Comparison of ENCODE assay signal across 17 cellular contexts in the genomic region with DNA sequence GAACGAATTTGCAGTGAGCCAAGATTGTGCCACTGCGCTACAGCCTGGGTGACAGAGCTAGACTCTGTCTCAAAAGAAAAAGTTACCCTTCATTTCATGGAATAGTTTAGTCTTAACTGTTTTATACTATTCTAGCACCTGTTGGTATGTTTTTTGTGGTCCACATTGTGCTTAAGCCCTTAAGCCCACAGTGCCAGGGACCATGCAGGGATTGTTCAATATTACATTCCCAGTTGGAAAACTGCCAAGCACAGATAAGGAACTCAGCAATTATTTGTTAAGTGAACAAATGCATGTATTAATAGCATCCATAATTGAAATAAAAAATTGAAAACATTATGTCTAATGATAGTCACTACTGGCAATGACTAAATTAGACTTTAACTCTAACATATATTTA.
A peak's percentile ranks its signal among the peaks of the same experiment; 100 is the strongest.
DNase-seq lines count a peak whose midpoint lies in the region; ATAC-seq and TF ChIP-seq lines count a peak whose summit lies in the region.
"Had no signal": no experiment of that assay in that cellular context is flagged by ENCODE, and none has a peak within 500 bp of the region (broad histone marks: within the 10 kb centered on the region; RNA-seq: fewer than 3 reads in every experiment).

No MANE protein-coding gene starts in this region.

- H2BK12ac ChIP-seq in neuronal stem cell (ENCODE audit: low read length): no peak overlapping the region

- no peak overlapping the region for H4K8ac ChIP-seq in neuronal stem cell (ENCODE audit: low read depth, low read length)

- H2AFZ ChIP-seq in neuronal stem cell (ENCODE audit: low read length): peak overlapping the region; percentile 69
- H2AFZ ChIP-seq: GM23338 had no signal

- BruUV-seq in A673 (replicated peaks; lab: Mats Ljungman, UMichigan): no TSS peak

- H3K4me2 ChIP-seq in neuronal stem cell (ENCODE audit: insufficient read depth, low read length, poor library complexity, severe bottlenecking): no peak overlapping the region
- H3K4me2 ChIP-seq: A549; BLaER1 treated with 17β-estradiol and CSF1 and Interleukin-3, amounts not matched to agents 10 nM and 100 nM; GM23338 had no signal

- no peaks in the 10 kb centered on the region for H3K4me1 Mint-ChIP-seq in effector memory CD8-positive, alpha-beta T cell (ENCODE audit: low read depth in 2 of 2)
- H3K4me1 Mint-ChIP-seq: GM23338 had no signal

- intact Hi-C loops in A673 (cut with micrococcal nuclease; ENCODE audit: unreplicated experiment): no loop called here

- no peak overlapping the region for H2BK5ac ChIP-seq in neuronal stem cell (ENCODE audit: low read length)

- H2BK15ac ChIP-seq in neuronal stem cell (ENCODE audit: low read length): no peak overlapping the region

- TF ChIP-seq CTCF in A673 (conservative IDR thresholded peaks at IDR 0.05; ENCODE audit: low read depth, low read length): no peak

- no peak overlapping the region for H3K4ac ChIP-seq in neuronal stem cell (ENCODE audit: low read length)

- peaks cover 12 to 14% of the 10 kb centered on the region in 2 donors for H3K9me3 Mint-ChIP-seq in effector memory CD8-positive, alpha-beta T cell

- no peak for ATAC-seq in effector memory CD8-positive, alpha-beta T cell (replicated peaks)
- ATAC-seq: A549; CD8-positive, alpha-beta T cell; GM23338 had no signal

- H3K14ac ChIP-seq in neuronal stem cell (ENCODE audit: low read length): no peak overlapping the region

- no peak overlapping the region for H3K27ac ChIP-seq in A673 (ENCODE audit: low read depth, low read length, poor library complexity, severe bottlenecking)
- H3K27ac ChIP-seq in neuronal stem cell (replicated peaks; ENCODE audit: low read length): no peak overlapping the region
- H3K27ac ChIP-seq: 22Rv1; A549; BLaER1 treated with 17β-estradiol and CSF1 and Interleukin-3, amounts not matched to agents 10 nM and 100 nM had no signal

- H4K91ac ChIP-seq in neuronal stem cell (ENCODE audit: low read depth, low read length, poor library complexity): no peak overlapping the region

- no peak overlapping the region for H2BK120ac ChIP-seq in neuronal stem cell (ENCODE audit: low read depth, low read length)

- CTCF ChIA-PET in A673 (lab: Charles Lee): no interaction called here

- H3K36me3 ChIP-seq in A673 (ENCODE audit: insufficient read depth, low read length, poor library complexity, severe bottlenecking): no peaks in the 10 kb centered on the region
- no peaks in the 10 kb centered on the region for H3K36me3 ChIP-seq in neuronal stem cell (replicated peaks in 1 of 2; ENCODE audit: control insufficient read depth in 2 of 2, insufficient read depth in 2 of 2, low read length in 2 of 2)
- H3K36me3 ChIP-seq: BLaER1 treated with 17β-estradiol and CSF1 and Interleukin-3, amounts not matched to agents 10 nM and 100 nM had no signal

- H3K4me3 Mint-ChIP-seq in effector memory CD8-positive, alpha-beta T cell: no peak overlapping the region
- H3K4me3 Mint-ChIP-seq: CD8-positive, alpha-beta T cell; GM23338 had no signal

- H3K4me1 ChIP-seq in A673 (ENCODE audit: insufficient read depth, low read length, poor library complexity, severe bottlenecking) (no peaks in the 10 kb centered on the region), neuronal stem cell (ENCODE audit: control insufficient read depth in 2 of 2, insufficient read depth in 1 of 2, low read depth in 1 of 2, low read length in 2 of 2) (peaks cover 9 to 10% of the 10 kb centered on the region in 2 donors)
- H3K4me1 ChIP-seq: A549 had no signal

- no CpG with 5 or more reads among the region's 2 CpGs for WGBS in neuronal stem cell (ENCODE audit: extremely low coverage in 2 of 2, insufficient read length in 2 of 2, insufficient replicate concordance in 1 of 2), 2 donors

- H3K9me3 ChIP-seq in A673 (ENCODE audit: low read depth, low read length, poor library complexity, severe bottlenecking) (no peaks in the 10 kb centered on the region), neuronal stem cell (replicated peaks in 1 of 2; ENCODE audit: control insufficient read depth in 2 of 2, insufficient read depth in 1 of 2, low read depth in 1 of 2, low read length in 2 of 2) (peaks cover 0 to 4% of the 10 kb centered on the region in 2 donors)
- H3K9me3 ChIP-seq: A549 had no signal

- H3K79me1 ChIP-seq in neuronal stem cell (ENCODE audit: low read depth, low read length): no peaks in the 10 kb centered on the region

- H3K27me3 ChIP-seq in A673 (replicated peaks; ENCODE audit: insufficient read depth, low read depth, low read length, poor library complexity) (no peaks in the 10 kb centered on the region), neuronal stem cell (ENCODE audit: control insufficient read depth in 3 of 3, insufficient read depth in 3 of 3, low read depth in 1 of 3, low read length in 3 of 3) (no peaks in the 10 kb centered on the region)

- no peak overlapping the region for H3K9ac ChIP-seq in neuronal stem cell (ENCODE audit: low read depth, low read length, poor library complexity)
- H3K9ac ChIP-seq: BLaER1 treated with 17β-estradiol and CSF1 and Interleukin-3, amounts not matched to agents 10 nM and 100 nM had no signal

- H2AK5ac ChIP-seq in neuronal stem cell (ENCODE audit: low read depth, low read length): no peak overlapping the region

- H3K36me3 Mint-ChIP-seq in effector memory CD8-positive, alpha-beta T cell (ENCODE audit: insufficient read depth): no peaks in the 10 kb centered on the region
- H3K36me3 Mint-ChIP-seq: CD8-positive, alpha-beta T cell had no signal

- no peak overlapping the region for H3K23ac ChIP-seq in neuronal stem cell (ENCODE audit: low read depth, low read length, poor library complexity)

- POLR2A ChIA-PET in A673 (lab: Charles Lee; ENCODE audit: low non-redundant PET): no interaction called here

- H3K4me3 ChIP-seq in A673 (ENCODE audit: low read depth, low read length, poor library complexity, severe bottlenecking): no peak overlapping the region
- H3K4me3 ChIP-seq in neuronal stem cell (ENCODE audit: low read length in 2 of 2): no peak overlapping the region
- H3K4me3 ChIP-seq: A549; BLaER1 treated with 17β-estradiol and CSF1 and Interleukin-3, amounts not matched to agents 10 nM and 100 nM; GM23338 had no signal

- no peaks in the 10 kb centered on the region for H3K27me3 Mint-ChIP-seq in effector memory CD8-positive, alpha-beta T cell

- no peak overlapping the region for H3K27ac Mint-ChIP-seq in effector memory CD8-positive, alpha-beta T cell
- H3K27ac Mint-ChIP-seq: CD8-positive, alpha-beta T cell; GM23338 had no signal

- no peak overlapping the region for H3K18ac ChIP-seq in neuronal stem cell (ENCODE audit: low read length)

- DNase-seq in DMS 273 (lab: John Stamatoyannopoulos, UW; ENCODE audit: unreplicated experiment): peak; percentile 0
- DNase-seq in DMS 273 treated with DMSO at 0.1 percent for 48 hours (lab: John Stamatoyannopoulos, UW): no peak
- DNase-seq in NCI-H345 (lab: John Stamatoyannopoulos, UW): peak; percentile 7
- DNase-seq in NCI-H345 treated with DMSO at 0.1 percent for 48 hours (lab: John Stamatoyannopoulos, UW; ENCODE audit: unreplicated experiment): no peak
- peak; percentile 8 for DNase-seq in A673 (ENCODE audit: low spot score)
- DNase-seq in neuronal stem cell (ENCODE audit: low spot score): no peak
- DNase-seq in effector memory CD8-positive, alpha-beta T cell: no peak
- DNase-seq: CD8-positive, alpha-beta T cell; DMS153; DMS79; GDM1; HCEC 1CT; IMR-90 had no signal

Comparison
In these comparisons a context has a peak if more than half of its experiments do, and no peak if none do; other contexts are left out.
1. DNase-seq: peak in DMS 273 (single experiment), NCI-H345 (single experiment) and A673 (single experiment); none in DMS 273 treated with DMSO at 0.1 percent for 48 hours (single experiment), NCI-H345 treated with DMSO at 0.1 percent for 48 hours (single experiment), neuronal stem cell (single experiment) and effector memory CD8-positive, alpha-beta T cell (0 of 3).